In genomic region chr14:20988717-20989116, GRCh38 we compare ENCODE assay signal across 1 cellular context.
TF ChIP-seq lines count a peak whose summit lies in the region.

No MANE protein-coding gene starts in this region.

TF ChIP-seq in GM23338, 12 proteins besides CTCF, POLR2A, EP300 and RAD21 (continued from another document):
- TF ChIP-seq NANOG (IDR thresholded peaks at IDR 0.05; ENCODE audit: borderline replicate concordance): no peak
- no peak for TF ChIP-seq ETS1 (IDR thresholded peaks at IDR 0.05)
